In genomic region chr2:168684921-168685618, GRCh38 we compare ENCODE assay signal across 20 cellular contexts.
"Had no signal": no experiment of that assay in that cellular context is flagged by ENCODE, and none has a peak within 500 bp of the region (broad histone marks: within the 10 kb centered on the region; RNA-seq: fewer than 3 reads in every experiment).

No MANE protein-coding gene starts in this region.

- DNase-seq: activated CD4-positive, alpha-beta T cell treated with anti-CD3 and anti-CD28 coated beads, Interleukin-2, amount 50 U/mL, for 1 hour; activated CD8-positive, alpha-beta memory T cell treated with anti-CD3 and anti-CD28 coated beads, Interleukin-2, amount 50 U/mL, for 4 hours; activated effector memory CD4-positive, alpha-beta T cell treated with Interleukin-2 at 50 U/mL for 16 hours; activated naive CD4-positive, alpha-beta T cell treated with anti-CD3 and anti-CD28 coated beads, Interleukin-2, amount 10 ng/mL, durations not matched to agents 7 days and 5 days; activated naive CD8-positive, alpha-beta T cell treated with anti-CD3 and anti-CD28 coated beads, Interleukin-2, amount 50 U/mL, for 24 hours; activated T-cell treated with anti-CD3 and anti-CD28 coated beads, Interleukin-2, amount 50 U/mL, for 48 hours; effector memory CD8-positive, alpha-beta T cell; foreskin fibroblast; hippocampal formation; left cardiac atrium; spleen; stimulated activated naive B cell treated with anti-CD40 and anti-IgM and Interleukin-4, amounts not matched to agents 10 μg/mL and 1 μg/mL and 100 μg/mL, for 72 hours; T-cell; upper lobe of right lung had no signal

- H3K36me3 Mint-ChIP-seq: activated naive CD4-positive, alpha-beta T cell treated with anti-CD3 and anti-CD28 coated beads, Interleukin-2, amount 10 ng/mL, durations not matched to agents 7 days and 5 days; natural killer cell treated with Interleukin-12 subunit alpha and Interleukin-12 subunit beta and Interleukin-15 and Interleukin-18, amount 100 ng/mL, for 72 hours; T-cell had no signal

- H3K36me3 ChIP-seq: ascending aorta, spleen, thoracic aorta, upper lobe of right lung had no signal

- H3K27me3 Mint-ChIP-seq: activated naive CD4-positive, alpha-beta T cell treated with anti-CD3 and anti-CD28 coated beads, Interleukin-2, amount 10 ng/mL, durations not matched to agents 7 days and 5 days; activated naive CD8-positive, alpha-beta T cell treated with anti-CD3 and anti-CD28 coated beads, Interleukin-2, amount 50 U/mL, for 24 hours; effector memory CD8-positive, alpha-beta T cell; natural killer cell treated with Interleukin-12 subunit alpha and Interleukin-12 subunit beta and Interleukin-15 and Interleukin-18, amount 100 ng/mL, for 72 hours; stimulated activated naive B cell treated with anti-CD40 and anti-IgM and Interleukin-4, amounts not matched to agents 10 μg/mL and 1 μg/mL and 100 μg/mL, for 72 hours; T-cell had no signal

- H3K4me1 Mint-ChIP-seq: activated naive CD4-positive, alpha-beta T cell treated with anti-CD3 and anti-CD28 coated beads, Interleukin-2, amount 10 ng/mL, durations not matched to agents 7 days and 5 days; activated naive CD8-positive, alpha-beta T cell treated with anti-CD3 and anti-CD28 coated beads, Interleukin-2, amount 50 U/mL, for 24 hours had no signal

- H3K27me3 ChIP-seq: ascending aorta, spleen, upper lobe of right lung had no signal

- H3K4me3 Mint-ChIP-seq: activated naive CD4-positive, alpha-beta T cell treated with anti-CD3 and anti-CD28 coated beads, Interleukin-2, amount 10 ng/mL, durations not matched to agents 7 days and 5 days; activated naive CD8-positive, alpha-beta T cell treated with anti-CD3 and anti-CD28 coated beads, Interleukin-2, amount 50 U/mL, for 24 hours; effector memory CD8-positive, alpha-beta T cell; natural killer cell treated with Interleukin-12 subunit alpha and Interleukin-12 subunit beta and Interleukin-15 and Interleukin-18, amount 100 ng/mL, for 72 hours; stimulated activated naive B cell treated with anti-CD40 and anti-IgM and Interleukin-4, amounts not matched to agents 10 μg/mL and 1 μg/mL and 100 μg/mL, for 72 hours; T-cell had no signal

- H3K4me3 ChIP-seq: ascending aorta, spleen, thoracic aorta, upper lobe of right lung had no signal

- H3K27ac ChIP-seq: ascending aorta, spleen, thoracic aorta, upper lobe of right lung had no signal

- H3K9me3 ChIP-seq: ascending aorta, spleen, thoracic aorta, upper lobe of right lung had no signal

- FAIRE-seq: bronchial epithelial cell had no signal

- ATAC-seq: activated CD4-positive, CD25-positive, alpha-beta regulatory T cell treated with anti-CD3 and anti-CD28 coated beads, Interleukin-2, amount 50 U/mL, for 24 hours; activated naive CD8-positive, alpha-beta T cell treated with anti-CD3 and anti-CD28 coated beads, Interleukin-2, amount 50 U/mL, for 24 hours; effector memory CD8-positive, alpha-beta T cell; natural killer cell treated with Interleukin-12 subunit alpha and Interleukin-12 subunit beta and Interleukin-15 and Interleukin-18, amount 100 ng/mL, for 72 hours; sciatic nerve; stimulated activated naive B cell treated with anti-CD40 and anti-IgM and Interleukin-4, amounts not matched to agents 10 μg/mL and 1 μg/mL and 100 μg/mL, for 72 hours; T-cell had no signal

- H3K9me3 Mint-ChIP-seq: activated naive CD4-positive, alpha-beta T cell treated with anti-CD3 and anti-CD28 coated beads, Interleukin-2, amount 10 ng/mL, durations not matched to agents 7 days and 5 days; activated naive CD8-positive, alpha-beta T cell treated with anti-CD3 and anti-CD28 coated beads, Interleukin-2, amount 50 U/mL, for 24 hours; effector memory CD8-positive, alpha-beta T cell; natural killer cell treated with Interleukin-12 subunit alpha and Interleukin-12 subunit beta and Interleukin-15 and Interleukin-18, amount 100 ng/mL, for 72 hours; stimulated activated naive B cell treated with anti-CD40 and anti-IgM and Interleukin-4, amounts not matched to agents 10 μg/mL and 1 μg/mL and 100 μg/mL, for 72 hours; T-cell had no signal

- H3K4me1 ChIP-seq: ascending aorta, upper lobe of right lung had no signal
